ENCODE assay signal across 9 cellular contexts in genomic region chr5:42951847-42952411, GRCh38.
DNase-seq lines count a peak whose midpoint lies in the region; ATAC-seq and TF ChIP-seq lines count a peak whose summit lies in the region.
"Had no signal": no experiment of that assay in that cellular context is flagged by ENCODE, and none has a peak within 500 bp of the region (broad histone marks: within the 10 kb centered on the region; RNA-seq: fewer than 3 reads in every experiment).

No MANE protein-coding gene starts in this region.

- H3K4me3 ChIP-seq in spleen (peak overlapping the region; percentile 37 to 80 (median 49)), endodermal cell (ENCODE audit: low read length) (no peak overlapping the region)

- H3K27ac ChIP-seq in KOPT-K1 (ENCODE audit: low read depth, low read length, poor library complexity, severe bottlenecking) (peak overlapping the region; percentile 95), spleen (peak overlapping the region; percentile 96 to 99 (median 98)), endodermal cell (ENCODE audit: low read depth, low read length) (no peak overlapping the region)

- peak in 1 of 11 experiments; percentile 5 for TF ChIP-seq CTCF in spleen (IDR thresholded peaks at IDR 0.05 in 8 of 11, conservative IDR thresholded peaks at IDR 0.05 in 3 of 11)
- TF ChIP-seq CTCF in endodermal cell (conservative IDR thresholded peaks at IDR 0.05) = no peak

- intact Hi-C loops in spleen (cut with DNase I; ENCODE audit: low total_unique reads) = loop anchor here (5.0 kb wide), 1 partner anchor 35 kb away; no protein-coding TSS in a partner anchor

- no peak overlapping the region for H3K27ac Mint-ChIP-seq in endodermal cell

- no peak for TF ChIP-seq POLR2A in spleen (IDR thresholded peaks at IDR 0.05)

- H3K9me3 Mint-ChIP-seq in endodermal cell = peaks cover 58% of the 10 kb centered on the region

- H3K27me3 ChIP-seq in spleen (replicated peaks in 1 of 7) (peaks cover 0 to 62% (median 0%) of the 10 kb centered on the region in 7 donors), endodermal cell (ENCODE audit: control insufficient read depth, insufficient read depth, low read length, poor library complexity, severe bottlenecking) (no peaks in the 10 kb centered on the region)

- peak; percentile 23 for ATAC-seq in GM21360 (IDR thresholded peaks at IDR 0.05; ENCODE audit: unreplicated experiment)

- H3K27me3 Mint-ChIP-seq in endodermal cell (ENCODE audit: insufficient read depth) = peaks cover 4% of the 10 kb centered on the region

- H3K4me3 Mint-ChIP-seq in endodermal cell = no peak overlapping the region
- H3K4me3 Mint-ChIP-seq: neural crest cell had no signal

- no peak overlapping the region for H3K9ac ChIP-seq in endodermal cell (ENCODE audit: extremely low read depth, low read length, poor library complexity, severe bottlenecking)

- WGBS in spleen, 5 donors = 1% methylated on average over 30 to 37 of the region's 37 CpGs
- 96 to 98% methylated on average over 30 to 37 of the region's 37 CpGs for WGBS in endodermal cell (ENCODE audit: insufficient coverage in 1 of 2, insufficient read length in 1 of 2), 2 experiments

- no peaks in the 10 kb centered on the region for H3K36me3 ChIP-seq in KOPT-K1 (ENCODE audit: insufficient read depth, low read length)
- peaks cover 0 to 3% (median 0%) of the 10 kb centered on the region in 6 donors for H3K36me3 ChIP-seq in spleen
- H3K36me3 ChIP-seq in endodermal cell (ENCODE audit: control insufficient read depth, insufficient read depth, low read length) = no peaks in the 10 kb centered on the region

- peaks cover 3 to 51% (median 41%) of the 10 kb centered on the region in 6 donors for H3K4me1 ChIP-seq in spleen
- no peaks in the 10 kb centered on the region for H3K4me1 ChIP-seq in endodermal cell (ENCODE audit: control insufficient read depth, insufficient read depth, low read length)

- peaks cover 6% of the 10 kb centered on the region for H3K36me3 Mint-ChIP-seq in endodermal cell (ENCODE audit: low read depth)

- DNase-seq in COLO668 (lab: John Stamatoyannopoulos, UW; ENCODE audit: unreplicated experiment) (peak; percentile 73), fibroblast of peridontal ligament (ENCODE audit: extremely low read depth) (peak; percentile 52), spleen (peak; percentile 90), endodermal cell (no peak), HPDE6-E6E7 (ENCODE audit: extremely low spot score) (no peak)
- DNase-seq in activated CD8-positive, alpha-beta memory T cell treated with anti-CD3 and anti-CD28 coated beads, Interleukin-2, amount 50 U/mL, for 4 hours = peak; percentile 50

- H3K4me1 Mint-ChIP-seq in endodermal cell = no peaks in the 10 kb centered on the region
- H3K4me1 Mint-ChIP-seq: neural crest cell had no signal

- peaks cover 21% of the 10 kb centered on the region for H3K9me3 ChIP-seq in KOPT-K1 (ENCODE audit: insufficient read depth, low read length, poor library complexity, severe bottlenecking)
- H3K9me3 ChIP-seq in spleen = peaks cover 0 to 28% (median 18%) of the 10 kb centered on the region in 8 donors
- H3K9me3 ChIP-seq in endodermal cell (ENCODE audit: control insufficient read depth, low read length) = peaks cover 42% of the 10 kb centered on the region

Comparison
In these comparisons a context has a peak if more than half of its experiments do, and no peak if none do; other contexts are left out.
1. DNase-seq: peak in COLO668 (single experiment), activated CD8-positive, alpha-beta memory T cell treated with anti-CD3 and anti-CD28 coated beads, Interleukin-2, amount 50 U/mL, for 4 hours (single experiment), fibroblast of peridontal ligament (single experiment) and spleen (single experiment); none in endodermal cell (single experiment) and HPDE6-E6E7 (single experiment).